In the genomic region with DNA sequence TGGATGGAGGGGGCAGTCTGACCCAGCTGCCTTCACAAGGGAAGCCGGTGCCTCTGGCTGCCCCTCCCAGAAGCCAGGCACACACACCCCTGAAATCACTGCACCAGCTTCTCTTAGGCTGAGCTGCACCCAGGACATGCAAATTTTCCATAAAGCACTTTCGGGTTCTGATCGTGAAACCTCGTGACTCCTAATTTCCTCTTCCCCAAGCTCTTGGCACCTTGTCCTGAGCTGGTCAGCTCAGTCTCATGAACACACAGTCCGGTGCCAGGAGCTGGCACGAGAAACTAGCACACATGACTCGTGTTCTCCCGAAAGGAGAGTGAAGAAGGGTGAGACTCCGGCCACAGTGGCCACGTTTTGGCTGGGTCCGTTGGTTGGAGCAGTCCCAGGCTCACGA, we compare ENCODE assay signal across 12 cellular contexts. TPM values are rescaled to one million over a fixed set of nuclear protein-coding genes. Genes with fewer than 3 reads are reported as not detected.
DNase-seq lines count a peak whose midpoint lies in the region; ATAC-seq and TF ChIP-seq lines count a peak whose summit lies in the region.
"Had no signal": no experiment of that assay in that cellular context is flagged by ENCODE, and none has a peak within 500 bp of the region (broad histone marks: within the 10 kb centered on the region; RNA-seq: fewer than 3 reads in every experiment).

No MANE protein-coding gene starts in this region.

- H3K4me3 Mint-ChIP-seq in T-cell: no peak overlapping the region
- H3K4me3 Mint-ChIP-seq: CD8-positive, alpha-beta T cell had no signal

- WGBS in psoas muscle, 3 donors: 7 to 8% (median 7%) methylated on average over 12 of the region's 12 CpGs

- peaks cover 0 to 10% (median 5%) of the 10 kb centered on the region in 3 donors for H3K4me1 Mint-ChIP-seq in T-cell

- ATAC-seq in psoas muscle (peak; percentile 64 to 77 (median 68)), T-cell (replicated peaks in 1 of 4) (no peak), GM18505 (IDR thresholded peaks at IDR 0.05; ENCODE audit: unreplicated experiment) (no peak)
- ATAC-seq: CD8-positive, alpha-beta T cell had no signal

- H3K27ac ChIP-seq in VCaP (peak overlapping the region; percentile 87), psoas muscle (peak overlapping the region; percentile 23)
- H3K27ac ChIP-seq: cardiac muscle cell had no signal

- intact Hi-C loops in psoas muscle (cut with DNase I): loop anchor here in 1 of 2 donors (2.0 kb wide), 1 partner anchor 66 kb away; no protein-coding TSS in a partner anchor

- no peak for TF ChIP-seq POLR2A in GM18505 (IDR thresholded peaks at IDR 0.05; ENCODE audit: borderline replicate concordance, extremely low read depth, insufficient read depth, insufficient read length)

- peaks cover 0 to 18% (median 4%) of the 10 kb centered on the region in 3 donors for H3K27me3 ChIP-seq in psoas muscle (ENCODE audit: insufficient read depth in 3 of 3, low read length in 2 of 3)
- H3K27me3 ChIP-seq: cardiac muscle cell had no signal

- H3K27me3 Mint-ChIP-seq in T-cell: peaks cover 0 to 9% of the 10 kb centered on the region in 2 donors

- H3K27ac Mint-ChIP-seq in T-cell: no peak overlapping the region
- H3K27ac Mint-ChIP-seq: CD8-positive, alpha-beta T cell had no signal

- POLR2A ChIA-PET in T-cell (lab: Charles Lee): no interaction called here

- peak in 11 of 14 donors; percentile 20 to 70 (median 49) for DNase-seq in C1 segment of cervical spinal cord (lab: John Stamatoyannopoulos, UW)
- peak; percentile 32 for DNase-seq in germinal center (ENCODE audit: low spot score)
- peak; percentile 90 to 91 for DNase-seq in psoas muscle
- no peak for DNase-seq in T-cell
- DNase-seq in GM13976 (ENCODE audit: low spot score): no peak
- DNase-seq in GOT3 (lab: John Stamatoyannopoulos, UW): no peak
- DNase-seq: activated CD4-positive, alpha-beta T cell treated with anti-CD3 and anti-CD28 coated beads, Interleukin-2, amount 50 U/mL, for 4 hours; CD8-positive, alpha-beta T cell; NCI-H748 treated with DMSO at 0.1 percent for 48 hours had no signal

- H3K36me3 Mint-ChIP-seq in T-cell: no peaks in the 10 kb centered on the region
- H3K36me3 Mint-ChIP-seq: CD8-positive, alpha-beta T cell had no signal

- TF ChIP-seq CTCF in VCaP (conservative IDR thresholded peaks at IDR 0.05) (no peak), psoas muscle (IDR thresholded peaks at IDR 0.05) (no peak), GM13976 (IDR thresholded peaks at IDR 0.05; ENCODE audit: borderline replicate concordance, control extremely low read depth, extremely low read depth, insufficient read depth, missing control alignments) (no peak)

- no peaks in the 10 kb centered on the region for H3K36me3 ChIP-seq in psoas muscle (ENCODE audit: insufficient read depth in 1 of 2, low read depth in 1 of 2)
- H3K36me3 ChIP-seq: cardiac muscle cell had no signal

- H3K9me3 Mint-ChIP-seq in T-cell: no peaks in the 10 kb centered on the region
- H3K9me3 Mint-ChIP-seq: CD8-positive, alpha-beta T cell had no signal

- peak overlapping the region; percentile 41 for H3K4me3 ChIP-seq in psoas muscle
- H3K4me3 ChIP-seq: cardiac muscle cell had no signal

- in situ Hi-C loops in GM13976 (cut with MboI; ENCODE audit: low sequenced_read_pairs, unreplicated experiment): no loop called here

- no peaks in the 10 kb centered on the region for H3K9me3 ChIP-seq in psoas muscle

- CTCF ChIA-PET in T-cell (lab: Charles Lee): interaction anchor here in 1 of 2 donors (1.2 kb wide), 1 partner anchor 66 kb away, joined by 3 read pairs; no protein-coding TSS in a partner anchor

- H3K4me1 ChIP-seq in psoas muscle: peaks cover 15% of the 10 kb centered on the region

RNA-seq across cellular contexts. Expression of a gene that starts 9.0 kb away (rescaled TPM):
- total RNA-seq in psoas muscle: 10 to 100 TPM in 3 of 4 donors, 1 to 10 TPM in 1; 9.8 to 25.4 (median 16.2) TPM
- polyA plus RNA-seq in psoas muscle: 1 to 10 TPM; 5.8 to 8.5 (median 8.1) TPM
- 100 to 1,000 TPM in 4 of 5 donors, 10 to 100 TPM in 1; 89.4 to 165 (median 125) TPM for total RNA-seq in T-cell

Comparison
In these comparisons a context has a peak if more than half of its experiments do, and no peak if none do; other contexts are left out.
1. DNase-seq: peak in C1 segment of cervical spinal cord (11 of 14), germinal center (single experiment) and psoas muscle (2 of 2); none in T-cell (0 of 34), GM13976 (single experiment) and GOT3 (single experiment).
2. ATAC-seq: peak in psoas muscle (4 of 4); none in T-cell (0 of 4) and GM18505 (single experiment).